ENCODE assay signal across 22 cellular contexts in the genomic region with DNA sequence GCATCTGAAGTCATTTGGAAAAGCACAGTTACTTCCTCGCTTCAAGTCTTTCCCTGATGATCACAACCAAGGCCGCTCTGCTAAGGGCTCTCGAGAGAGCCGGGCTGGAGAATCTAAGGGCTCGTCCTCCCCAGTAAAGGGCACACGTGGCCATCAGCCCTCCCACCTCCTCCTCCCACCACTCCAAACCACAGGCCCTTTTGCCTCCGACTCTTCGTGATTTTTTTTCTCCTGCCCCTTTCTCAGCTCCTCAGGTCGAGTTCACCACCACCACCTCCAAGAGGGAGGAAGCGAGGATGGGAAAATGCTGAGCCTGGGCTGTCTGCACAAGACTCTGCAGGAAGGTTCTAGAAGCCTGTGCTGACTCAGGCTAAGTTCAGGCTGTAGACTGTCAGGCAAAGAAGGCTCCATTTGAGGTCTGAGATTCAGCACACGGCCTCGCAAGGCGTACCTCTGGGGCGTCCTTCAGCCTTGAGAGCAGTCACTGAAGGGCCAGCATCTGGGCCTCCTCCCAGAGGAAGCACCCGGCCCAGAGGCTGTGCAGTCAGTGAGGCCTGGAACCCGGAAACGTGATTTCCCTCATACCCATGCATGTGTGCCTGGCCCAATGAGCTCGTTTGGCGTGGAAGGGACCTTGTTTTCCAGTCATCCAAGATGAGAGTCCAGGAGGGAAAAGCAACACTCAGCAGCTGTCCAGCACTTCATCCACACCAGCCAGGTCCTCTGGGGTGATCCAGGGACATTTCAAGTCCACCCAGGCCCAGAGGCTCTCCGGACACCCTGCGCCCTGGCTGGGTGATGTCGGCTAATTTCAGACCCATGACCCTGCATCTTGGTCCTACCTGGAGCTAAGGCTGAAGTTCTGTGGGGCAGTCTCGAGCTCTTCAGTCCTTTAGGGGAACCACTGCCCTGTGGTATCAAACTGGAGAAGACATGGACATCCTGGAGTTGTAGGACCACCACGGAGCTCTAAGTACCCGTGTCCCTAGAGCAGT.
DNase-seq lines count a peak whose midpoint lies in the region; ATAC-seq and TF ChIP-seq lines count a peak whose summit lies in the region.
"Had no signal": no experiment of that assay in that cellular context is flagged by ENCODE, and none has a peak within 500 bp of the region (broad histone marks: within the 10 kb centered on the region; RNA-seq: fewer than 3 reads in every experiment).

No MANE protein-coding gene starts in this region.

- peak overlapping the region; percentile 80 for H3K23ac ChIP-seq in mesendoderm (ENCODE audit: low read length)

- no peak overlapping the region for H2BK5ac ChIP-seq in mesendoderm (ENCODE audit: low read length)

- ATAC-seq in activated B cell treated with CpG ODN at 0.5 μM for 24 hours (ENCODE audit: low read depth) = no peak
- ATAC-seq: natural killer cell treated with Interleukin-12 subunit alpha and Interleukin-12 subunit beta and Interleukin-15 and Interleukin-18, amount 100 ng/mL, for 72 hours had no signal

- in situ Hi-C loops in transverse colon (cut with MboI; ENCODE audit: low pct_ligation_motif_present in 1 of 4, low pct_unique_long_range_greater_than_20kb in 1 of 4, low sequenced_read_pairs in 3 of 4) = no loop called here

- H3K4me3 Mint-ChIP-seq in activated B cell treated with CpG ODN at 0.5 μM for 24 hours = no peak overlapping the region
- H3K4me3 Mint-ChIP-seq in Calu3 (ENCODE audit: low read depth, unreplicated experiment) = no peak overlapping the region
- H3K4me3 Mint-ChIP-seq: natural killer cell treated with Interleukin-12 subunit alpha and Interleukin-12 subunit beta and Interleukin-15 and Interleukin-18, amount 100 ng/mL, for 72 hours; stimulated activated naive CD8-positive, alpha-beta T cell treated with anti-CD3 and anti-CD28 coated beads, Interleukin-15, Interleukin-2, amounts not matched to agents 100 ng/mL and 50 ng/mL, for 24 hours had no signal

- no peak for TF ChIP-seq POLR2A in transverse colon (IDR thresholded peaks at IDR 0.05)

- no peak overlapping the region for H3K9ac ChIP-seq in mesendoderm (ENCODE audit: low read length)

- TF ChIP-seq CTCF in activated B cell treated with CpG ODN at 0.5 μM for 24 hours (IDR thresholded peaks at IDR 0.05) (no peak), transverse colon (IDR thresholded peaks at IDR 0.05) (no peak), Calu3 (IDR thresholded peaks at IDR 0.05; ENCODE audit: unreplicated experiment) (no peak)

- peak overlapping the region; percentile 10 for H3K56ac ChIP-seq in mesendoderm (ENCODE audit: low read length)

- no TSS peak for BruUV-seq in Calu3 (replicated peaks; lab: Mats Ljungman, UMichigan)

- no peaks in the 10 kb centered on the region for H3K9me3 Mint-ChIP-seq in activated B cell treated with CpG ODN at 0.5 μM for 24 hours
- H3K9me3 Mint-ChIP-seq in Calu3 (ENCODE audit: low read depth, unreplicated experiment) = no peaks in the 10 kb centered on the region
- H3K9me3 Mint-ChIP-seq: natural killer cell treated with Interleukin-12 subunit alpha and Interleukin-12 subunit beta and Interleukin-15 and Interleukin-18, amount 100 ng/mL, for 72 hours; stimulated activated naive CD8-positive, alpha-beta T cell treated with anti-CD3 and anti-CD28 coated beads, Interleukin-15, Interleukin-2, amounts not matched to agents 100 ng/mL and 50 ng/mL, for 24 hours had no signal

- DNase-seq in activated effector memory CD4-positive, alpha-beta T cell treated with anti-CD3 and anti-CD28 coated beads, Interleukin-2, amount 50 U/mL, for 16 hours = peak; percentile 36
- no peak for DNase-seq in activated effector memory CD4-positive, alpha-beta T cell treated with Interleukin-2 at 50 U/mL for 16 hours
- DNase-seq in activated B cell treated with CpG ODN at 0.5 μM for 24 hours (peak; percentile 4), mesendoderm (no peak), transverse colon (peak; percentile 3), islet precursor cell (no peak), T-helper 1 cell (no peak), Calu3 (no peak)
- DNase-seq: activated CD4-positive, alpha-beta T cell treated with anti-CD3 and anti-CD28 coated beads for 48 hours; activated CD8-positive, alpha-beta memory T cell treated with anti-CD3 and anti-CD28 coated beads, Interleukin-2, amount 50 U/mL, for 48 hours; activated gamma-delta T cell treated with Interleukin-2 at 50 U/mL for 16 hours; central memory CD4-positive, alpha-beta T cell; DMS153; GF-D8; NCI-H1417; NCI-H2107; NCI-H510A treated with DMSO at 0.1 percent for 48 hours; SHP77 treated with DMSO at 0.1 percent for 48 hours; upper lobe of left lung had no signal

- H3K4me1 ChIP-seq in mesendoderm (ENCODE audit: control insufficient read depth, low read depth, low read length) (no peaks in the 10 kb centered on the region), transverse colon (no peaks in the 10 kb centered on the region)

- no peaks in the 10 kb centered on the region for H3K36me3 ChIP-seq in mesendoderm (ENCODE audit: control insufficient read depth, insufficient read depth, low read length)
- H3K36me3 ChIP-seq in transverse colon = no peaks in the 10 kb centered on the region

- intact Hi-C loops in activated B cell treated with CpG ODN at 0.5 μM for 24 hours (cut with micrococcal nuclease) (no loop called here), transverse colon (cut with DNase I; ENCODE audit: low total_unique reads) (no loop called here), Calu3 (cut with micrococcal nuclease; ENCODE audit: unreplicated experiment) (no loop called here)

- no peak overlapping the region for H4K5ac ChIP-seq in mesendoderm (ENCODE audit: low read length)

- no peak overlapping the region for H3K18ac ChIP-seq in mesendoderm (ENCODE audit: low read length)

- CTCF ChIA-PET in activated B cell treated with CpG ODN at 0.5 μM for 24 hours (lab: Charles Lee) (no interaction called here), Calu3 (lab: Charles Lee) (interaction anchor here (0.6 to 0.7 kb wide), 2 partner anchors 10 to 428 kb away, joined by 3 to 5 read pairs; no protein-coding TSS in a partner anchor)

- H3K4me3 ChIP-seq in mesendoderm (ENCODE audit: low read length) = no peak overlapping the region
- H3K4me3 ChIP-seq in transverse colon = no peak overlapping the region
- H3K4me3 ChIP-seq: skin epidermis, upper lobe of left lung had no signal

- H2BK15ac ChIP-seq in mesendoderm (replicated peaks; ENCODE audit: low read depth) = no peak overlapping the region

- H3K4me2 ChIP-seq in mesendoderm (ENCODE audit: low read length) = no peak overlapping the region

- H2BK120ac ChIP-seq in mesendoderm (ENCODE audit: low read depth, low read length) = no peak overlapping the region

- H3K79me1 ChIP-seq in mesendoderm (ENCODE audit: low read length) = peaks cover 4% of the 10 kb centered on the region

- peaks cover 4% of the 10 kb centered on the region for H3K36me3 Mint-ChIP-seq in activated B cell treated with CpG ODN at 0.5 μM for 24 hours (ENCODE audit: low read depth)
- H3K36me3 Mint-ChIP-seq in Calu3 (ENCODE audit: insufficient read depth, unreplicated experiment) = peaks cover 5% of the 10 kb centered on the region
- H3K36me3 Mint-ChIP-seq: natural killer cell treated with Interleukin-12 subunit alpha and Interleukin-12 subunit beta and Interleukin-15 and Interleukin-18, amount 100 ng/mL, for 72 hours had no signal

- no peaks in the 10 kb centered on the region for H3K27me3 ChIP-seq in mesendoderm (ENCODE audit: insufficient read depth, low read length, poor library complexity)
- no peaks in the 10 kb centered on the region for H3K27me3 ChIP-seq in transverse colon
- H3K27me3 ChIP-seq: upper lobe of left lung had no signal

- TF ChIP-seq EP300 in transverse colon (IDR thresholded peaks at IDR 0.05; ENCODE audit: low read depth) = no peak

- H3K27me3 Mint-ChIP-seq in activated B cell treated with CpG ODN at 0.5 μM for 24 hours (no peaks in the 10 kb centered on the region), Calu3 (ENCODE audit: unreplicated experiment) (peaks cover 2% of the 10 kb centered on the region)
- H3K27me3 Mint-ChIP-seq: natural killer cell treated with Interleukin-12 subunit alpha and Interleukin-12 subunit beta and Interleukin-15 and Interleukin-18, amount 100 ng/mL, for 72 hours; stimulated activated naive CD8-positive, alpha-beta T cell treated with anti-CD3 and anti-CD28 coated beads, Interleukin-15, Interleukin-2, amounts not matched to agents 100 ng/mL and 50 ng/mL, for 24 hours had no signal

- H3K9me3 ChIP-seq in transverse colon = no peaks in the 10 kb centered on the region
- H3K9me3 ChIP-seq: upper lobe of left lung had no signal

- no peaks in the 10 kb centered on the region for H3K79me2 ChIP-seq in mesendoderm (ENCODE audit: control insufficient read depth, insufficient read depth, low read length)

- H4K8ac ChIP-seq in mesendoderm (ENCODE audit: low read depth, low read length) = no peak overlapping the region

- H3K27ac ChIP-seq in mesendoderm (ENCODE audit: low read depth, low read length) = no peak overlapping the region
- no peak overlapping the region for H3K27ac ChIP-seq in transverse colon
- H3K27ac ChIP-seq: skin epidermis, upper lobe of left lung had no signal

- no peak overlapping the region for H2AK5ac ChIP-seq in mesendoderm (ENCODE audit: low read length)

- H3K27ac Mint-ChIP-seq in activated B cell treated with CpG ODN at 0.5 μM for 24 hours = no peak overlapping the region
- no peak overlapping the region for H3K27ac Mint-ChIP-seq in Calu3 (ENCODE audit: unreplicated experiment)
- H3K27ac Mint-ChIP-seq: natural killer cell treated with Interleukin-12 subunit alpha and Interleukin-12 subunit beta and Interleukin-15 and Interleukin-18, amount 100 ng/mL, for 72 hours; stimulated activated naive CD8-positive, alpha-beta T cell treated with anti-CD3 and anti-CD28 coated beads, Interleukin-15, Interleukin-2, amounts not matched to agents 100 ng/mL and 50 ng/mL, for 24 hours had no signal

- POLR2A ChIA-PET in activated B cell treated with CpG ODN at 0.5 μM for 24 hours (lab: Charles Lee) = interaction anchor here (0.6 kb wide), 1 partner anchor 434 kb away, joined by 3 read pairs; no protein-coding TSS in a partner anchor

- WGBS in mesendoderm (ENCODE audit: extremely low coverage, insufficient coverage, low lambda C conversion rate) = no CpG with 5 or more reads among the region's 25 CpGs
- WGBS in transverse colon (ENCODE audit: low coverage in 1 of 2), 2 donors = 91% methylated on average over 7 to 25 of the region's 25 CpGs

- H3K4me1 Mint-ChIP-seq in activated B cell treated with CpG ODN at 0.5 μM for 24 hours (peaks cover 7% of the 10 kb centered on the region), Calu3 (ENCODE audit: low read depth, unreplicated experiment) (peaks cover 11% of the 10 kb centered on the region)

- no peak overlapping the region for H3K4ac ChIP-seq in mesendoderm (ENCODE audit: low read depth, low read length)

Comparison
In these comparisons a context has a peak if more than half of its experiments do, and no peak if none do; other contexts are left out.
1. DNase-seq: peak in activated effector memory CD4-positive, alpha-beta T cell treated with anti-CD3 and anti-CD28 coated beads, Interleukin-2, amount 50 U/mL, for 16 hours (single experiment), activated B cell treated with CpG ODN at 0.5 μM for 24 hours (single experiment) and transverse colon (single experiment); none in activated effector memory CD4-positive, alpha-beta T cell treated with Interleukin-2 at 50 U/mL for 16 hours (single experiment), mesendoderm (single experiment), islet precursor cell (single experiment), T-helper 1 cell (0 of 5) and Calu3 (single experiment).